ENCODE assay signal across 10 cellular contexts in the genomic region with DNA sequence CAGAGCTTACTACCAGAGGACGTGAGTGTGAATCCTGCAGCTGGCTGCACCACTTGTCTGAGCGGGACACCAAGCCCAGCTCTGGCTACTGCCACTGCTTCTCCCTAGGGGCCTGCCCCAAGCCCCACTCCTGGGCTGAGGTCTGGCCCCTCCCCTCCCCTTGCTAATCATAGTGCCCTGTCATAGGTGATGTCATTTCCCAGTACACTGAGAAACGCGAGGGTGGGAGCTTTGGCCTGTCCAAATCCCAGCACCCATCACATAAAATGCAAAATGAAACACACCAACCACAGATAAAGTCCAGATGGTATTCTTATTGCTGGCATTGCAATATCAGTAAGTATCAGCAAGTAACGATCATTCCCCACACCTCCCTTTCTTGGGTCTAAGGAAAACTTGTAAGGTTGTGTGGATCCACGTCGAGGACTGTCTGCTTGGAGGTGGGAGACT.
DNase-seq lines count a peak whose midpoint lies in the region; ATAC-seq, FAIRE-seq and TF ChIP-seq lines count a peak whose summit lies in the region.
"Had no signal": no experiment of that assay in that cellular context is flagged by ENCODE, and none has a peak within 500 bp of the region (broad histone marks: within the 10 kb centered on the region; RNA-seq: fewer than 3 reads in every experiment).

No MANE protein-coding gene starts in this region.

- POLR2A ChIA-PET in Panc1 (lab: Charles Lee) = no interaction called here

- CTCF ChIA-PET in Panc1 (lab: Charles Lee) = no interaction called here
- CTCF ChIA-PET in Calu3 (lab: Charles Lee) = no interaction called here

- H3K4me3 ChIP-seq in Panc1 (ENCODE audit: low read depth in 2 of 2, low read length in 2 of 2) = no peak overlapping the region
- no peak overlapping the region for H3K4me3 ChIP-seq in prostate gland

- no peaks in the 10 kb centered on the region for H3K36me3 Mint-ChIP-seq in Calu3 (ENCODE audit: insufficient read depth, unreplicated experiment)
- H3K36me3 Mint-ChIP-seq: activated naive CD8-positive, alpha-beta T cell treated with anti-CD3 and anti-CD28 coated beads, Interleukin-2, amount 10 ng/mL, durations not matched to agents 7 days and 5 days had no signal

- DNase-seq in AG08395 (ENCODE audit: low spot score) (peak; percentile 32), GM19239 (ENCODE audit: insufficient read length, low spot score) (no peak), Panc1 (ENCODE audit: low read depth, low spot score) (no peak), hepatic stellate cell (ENCODE audit: low spot score) (peak; percentile 58), NCI-H1105 treated with DMSO at 0.1 percent for 48 hours (lab: John Stamatoyannopoulos, UW) (no peak), NCI-H1417 treated with DMSO at 0.1 percent for 48 hours (lab: John Stamatoyannopoulos, UW) (no peak), prostate gland (ENCODE audit: low spot score) (no peak), Calu3 (no peak)
- DNase-seq: activated naive CD8-positive, alpha-beta T cell treated with anti-CD3 and anti-CD28 coated beads, Interleukin-2, amount 10 ng/mL, durations not matched to agents 7 days and 5 days had no signal

- WGBS in prostate gland = 66% methylated on average over 7 of the region's 7 CpGs

- H3K36me3 ChIP-seq in Panc1 (ENCODE audit: control insufficient read depth, insufficient read depth, low read length) = no peaks in the 10 kb centered on the region
- no peaks in the 10 kb centered on the region for H3K36me3 ChIP-seq in prostate gland

- no peaks in the 10 kb centered on the region for H3K27me3 ChIP-seq in Panc1 (ENCODE audit: control insufficient read depth, insufficient read depth, low read length)
- no peaks in the 10 kb centered on the region for H3K27me3 ChIP-seq in prostate gland (replicated peaks; ENCODE audit: insufficient read depth)

- H3K4me3 Mint-ChIP-seq in Calu3 (ENCODE audit: low read depth, unreplicated experiment) = no peak overlapping the region
- H3K4me3 Mint-ChIP-seq: activated naive CD8-positive, alpha-beta T cell treated with anti-CD3 and anti-CD28 coated beads, Interleukin-2, amount 10 ng/mL, durations not matched to agents 7 days and 5 days; neural crest cell had no signal

- no peak for TF ChIP-seq POLR2A in prostate gland (IDR thresholded peaks at IDR 0.05)

- FAIRE-seq in GM19239 (lab: Jason Lieb, UNC) = peak; percentile 64

- ATAC-seq in Panc1 = peak; percentile 18; the same call in 1 of the 2 replicates

- H3K4me1 ChIP-seq in Panc1 (ENCODE audit: control insufficient read depth, insufficient read depth, low read length) (peaks cover 29% of the 10 kb centered on the region), prostate gland (replicated peaks) (no peaks in the 10 kb centered on the region)

- no peak overlapping the region for H3K27ac Mint-ChIP-seq in Calu3 (ENCODE audit: unreplicated experiment)
- H3K27ac Mint-ChIP-seq: activated naive CD8-positive, alpha-beta T cell treated with anti-CD3 and anti-CD28 coated beads, Interleukin-2, amount 10 ng/mL, durations not matched to agents 7 days and 5 days had no signal

- H3K27me3 Mint-ChIP-seq in Calu3 (ENCODE audit: unreplicated experiment) = no peaks in the 10 kb centered on the region
- H3K27me3 Mint-ChIP-seq: activated naive CD8-positive, alpha-beta T cell treated with anti-CD3 and anti-CD28 coated beads, Interleukin-2, amount 10 ng/mL, durations not matched to agents 7 days and 5 days had no signal

- no TSS peak for BruUV-seq in Panc1 (replicated peaks; lab: Mats Ljungman, UMichigan)
- no TSS peak for BruUV-seq in Calu3 (replicated peaks; lab: Mats Ljungman, UMichigan)

- TF ChIP-seq CTCF in Panc1 (IDR thresholded peaks at IDR 0.05) = no peak
- TF ChIP-seq CTCF in prostate gland (IDR thresholded peaks at IDR 0.05) = no peak
- no peak for TF ChIP-seq CTCF in Calu3 (IDR thresholded peaks at IDR 0.05; ENCODE audit: unreplicated experiment)

- no peaks in the 10 kb centered on the region for H3K4me1 Mint-ChIP-seq in Calu3 (ENCODE audit: low read depth, unreplicated experiment)

- H3K27ac ChIP-seq in Panc1 (ENCODE audit: low read length) = peak overlapping the region; percentile 71
- H3K27ac ChIP-seq in prostate gland = no peak overlapping the region

- H3K9me3 Mint-ChIP-seq in Calu3 (ENCODE audit: low read depth, unreplicated experiment) = no peaks in the 10 kb centered on the region
- H3K9me3 Mint-ChIP-seq: neural crest cell had no signal

- in situ Hi-C loops in Panc1 (cut with HindIII; ENCODE audit: low pct_unique_long_range_greater_than_20kb, low sequenced_read_pairs) = no loop called here

- intact Hi-C loops in Panc1 (cut with micrococcal nuclease; ENCODE audit: unreplicated experiment) (no loop called here), prostate gland (cut with DNase I) (no loop called here), Calu3 (cut with micrococcal nuclease; ENCODE audit: unreplicated experiment) (no loop called here)

- no peaks in the 10 kb centered on the region for H3K9me3 ChIP-seq in Panc1 (ENCODE audit: control insufficient read depth, insufficient read depth, low read depth, low read length)
- H3K9me3 ChIP-seq in prostate gland = no peaks in the 10 kb centered on the region

Comparison
In these comparisons a context has a peak if more than half of its experiments do, and no peak if none do; other contexts are left out.
1. DNase-seq: peak in AG08395 (single experiment) and hepatic stellate cell (single experiment); none in GM19239 (single experiment), Panc1 (single experiment), NCI-H1105 treated with DMSO at 0.1 percent for 48 hours (single experiment), NCI-H1417 treated with DMSO at 0.1 percent for 48 hours (single experiment), prostate gland (single experiment) and Calu3 (single experiment).